Comparison of ENCODE assay signal across 7 cellular contexts in genomic region chr4:183812567-183812966, GRCh38.
"Had no signal": no experiment of that assay in that cellular context is flagged by ENCODE, and none has a peak within 500 bp of the region (broad histone marks: within the 10 kb centered on the region; RNA-seq: fewer than 3 reads in every experiment).

No MANE protein-coding gene starts in this region.

- DNase-seq: GM23248, GOT3, H7, HFFc6, IMR-90 had no signal

- ATAC-seq: HCT116 had no signal

- H3K27ac ChIP-seq: GM23248 had no signal

- H3K4me3 ChIP-seq: GM23248, HAP-1 had no signal

- H3K4me1 ChIP-seq: HAP-1 had no signal

- H3K36me3 ChIP-seq: HAP-1 had no signal

- H3K9me3 ChIP-seq: HAP-1 had no signal
